ENCODE assay signal across 10 cellular contexts in genomic region chr1:1431845-1432565, GRCh38. TPM values are rescaled to one million over a fixed set of nuclear protein-coding genes. Genes with fewer than 3 reads are reported as not detected.
DNase-seq lines count a peak whose midpoint lies in the region; ATAC-seq and TF ChIP-seq lines count a peak whose summit lies in the region.
"Had no signal": no experiment of that assay in that cellular context is flagged by ENCODE, and none has a peak within 500 bp of the region (broad histone marks: within the 10 kb centered on the region; RNA-seq: fewer than 3 reads in every experiment).

No MANE protein-coding gene starts in this region.

- no peak overlapping the region for H2AFZ ChIP-seq in OCI-LY7 (ENCODE audit: low read length)

- peak overlapping the region in 2 of 5 experiments; percentile 46 to 53 for H3K4me3 Mint-ChIP-seq in brain

- no peaks in the 10 kb centered on the region for H3K9me2 ChIP-seq in OCI-LY7 (ENCODE audit: insufficient read depth, low read length)

- no peak overlapping the region for H3K4me2 ChIP-seq in OCI-LY7 (ENCODE audit: low read length)

- no peaks in the 10 kb centered on the region for H3K79me2 ChIP-seq in OCI-LY7 (ENCODE audit: insufficient read depth, low read depth, low read length)

- H3K27me3 Mint-ChIP-seq in brain = peaks cover 8% of the 10 kb centered on the region

- no peak overlapping the region for H3K4me3 ChIP-seq in skeletal muscle tissue (ENCODE audit: low read length in 3 of 3)
- H3K4me3 ChIP-seq in OCI-LY7 (ENCODE audit: low read depth, low read length, poor library complexity, severe bottlenecking) = no peak overlapping the region
- H3K4me3 ChIP-seq: HAP-1 had no signal

- H3K9me3 ChIP-seq in skeletal muscle tissue (ENCODE audit: control insufficient read depth in 3 of 3, low read length in 3 of 3) (no peaks in the 10 kb centered on the region), OCI-LY7 (ENCODE audit: low read length) (no peaks in the 10 kb centered on the region)
- H3K9me3 ChIP-seq: HAP-1 had no signal

- H3K9me3 Mint-ChIP-seq in brain = peaks cover 0 to 3% (median 0%) of the 10 kb centered on the region in 5 experiments

- H3K36me3 ChIP-seq in skeletal muscle tissue (ENCODE audit: control insufficient read depth in 3 of 3, insufficient read depth in 3 of 3, low read length in 3 of 3) (no peaks in the 10 kb centered on the region), OCI-LY7 (ENCODE audit: insufficient read depth, low read length) (no peaks in the 10 kb centered on the region)
- H3K36me3 ChIP-seq: HAP-1 had no signal

- H3K36me3 Mint-ChIP-seq in brain = no peaks in the 10 kb centered on the region

- TF ChIP-seq CTCF in GM20000 (IDR thresholded peaks at IDR 0.05; ENCODE audit: extremely low read depth, missing control alignments) (no peak), brain (conservative IDR thresholded peaks at IDR 0.05) (no peak), OCI-LY7 (conservative IDR thresholded peaks at IDR 0.05; ENCODE audit: low read length) (no peak)

- H3K4me1 ChIP-seq in skeletal muscle tissue (ENCODE audit: control insufficient read depth in 3 of 3, insufficient read depth in 3 of 3, low read length in 3 of 3) (peaks cover 55 to 63% (median 60%) of the 10 kb centered on the region in 3 donors), OCI-LY7 (ENCODE audit: insufficient read depth, low read length, poor library complexity, severe bottlenecking) (no peaks in the 10 kb centered on the region)

- no peak for ATAC-seq in GM18870 (IDR thresholded peaks at IDR 0.05; ENCODE audit: unreplicated experiment)
- no peak for ATAC-seq in GM21515 (IDR thresholded peaks at IDR 0.05; ENCODE audit: unreplicated experiment)

- CTCF ChIA-PET in OCI-LY7 (lab: Charles Lee; ENCODE audit: unreplicated experiment) = no interaction called here

- POLR2A ChIA-PET in OCI-LY7 (lab: Charles Lee) = no interaction called here

- peaks cover 53% of the 10 kb centered on the region for H3K4me1 Mint-ChIP-seq in brain

- peaks cover 0 to 27% (median 12%) of the 10 kb centered on the region in 3 donors for H3K27me3 ChIP-seq in skeletal muscle tissue (ENCODE audit: control insufficient read depth in 3 of 3, insufficient read depth in 3 of 3, low read length in 3 of 3)

- no TSS peak for BruUV-seq in OCI-LY7 (replicated peaks; lab: Mats Ljungman, UMichigan)

- peak; percentile 33 for DNase-seq in GM20000 (ENCODE audit: low spot score)
- peak; percentile 56 for DNase-seq in left kidney (ENCODE audit: low read depth, low spot score)
- no peak for DNase-seq in activated CD4-positive, alpha-beta T cell treated with anti-CD3 and anti-CD28 coated beads, Interleukin-2, amount 50 U/mL, for 48 hours
- no peak for DNase-seq in OCI-LY7 (ENCODE audit: low spot score)

- intact Hi-C loops in OCI-LY7 (cut with micrococcal nuclease; ENCODE audit: unreplicated experiment) = no loop called here

- H3K27ac ChIP-seq in skeletal muscle tissue (ENCODE audit: low read depth, low read length) (peak overlapping the region; percentile 82), OCI-LY7 (ENCODE audit: low read depth, low read length, poor library complexity, severe bottlenecking) (no peak overlapping the region)

- H4K20me1 ChIP-seq in OCI-LY7 (ENCODE audit: insufficient read depth, low read length) = no peaks in the 10 kb centered on the region

- H3K27ac Mint-ChIP-seq in brain = peak overlapping the region; percentile 78 to 92 (median 83)

- H3K9ac ChIP-seq in skeletal muscle tissue (ENCODE audit: low read depth in 1 of 3, low read length in 3 of 3) = peak overlapping the region in 1 of 3 donors; percentile 45

RNA-seq across cellular contexts. Expression of gene VWA1, which starts 3.5 kb away (rescaled TPM):
- polyA plus RNA-seq in brain (ENCODE audit: insufficient read depth, low read depth, low replicate concordance) = 108 TPM
- total RNA-seq in skeletal muscle tissue = 11.0 TPM
- total RNA-seq in OCI-LY7 (2014; rRNA removed; shearing (Covaris generic)) = not detected in 2 replicates
- total RNA-seq in OCI-LY7 (2022) = not detected in 2 replicates

RNA-seq across cellular contexts. Expression of gene ANKRD65, which starts 10.9 kb away (rescaled TPM):
- polyA plus RNA-seq in brain (ENCODE audit: insufficient read depth, low read depth, low replicate concordance) = 54.3 TPM
- total RNA-seq in skeletal muscle tissue (5.7 TPM), OCI-LY7 (2022) (not detected in 2 replicates)
- not detected in 2 replicates for total RNA-seq in OCI-LY7 (2014; rRNA removed; shearing (Covaris generic))

RNA-seq across cellular contexts. Expression of gene ATAD3C, which starts 17.5 kb away (rescaled TPM):
- 10.3 TPM for polyA plus RNA-seq in brain (ENCODE audit: insufficient read depth, low read depth, low replicate concordance)
- total RNA-seq in skeletal muscle tissue = not detected
- total RNA-seq in OCI-LY7 (2014; rRNA removed; shearing (Covaris generic)) = 1.6 TPM in 1 of 2 replicates, not detected in the other
- total RNA-seq in OCI-LY7 (2022) = 2.1 and 3.0 TPM in 2 replicates
- total RNA-seq: M059J had no signal

RNA-seq across cellular contexts. Expression of gene MRPL20, which starts 24.9 kb away (rescaled TPM):
- 152 TPM for polyA plus RNA-seq in brain (ENCODE audit: insufficient read depth, low read depth, low replicate concordance)
- total RNA-seq in skeletal muscle tissue (75.7 TPM), OCI-LY7 (2022) (116 and 143 TPM in 2 replicates)
- total RNA-seq in OCI-LY7 (2014; rRNA removed; shearing (Covaris generic)) = 165 and 196 TPM in 2 replicates

RNA-seq across cellular contexts. Expression of gene CCNL2, which starts 32.9 kb away (rescaled TPM):
- polyA plus RNA-seq in brain (ENCODE audit: insufficient read depth, low read depth, low replicate concordance) = 19.4 TPM
- 55.3 TPM for total RNA-seq in skeletal muscle tissue
- 297 and 307 TPM in 2 replicates for total RNA-seq in OCI-LY7 (2014; rRNA removed; shearing (Covaris generic))
- 213 and 238 TPM in 2 replicates for total RNA-seq in OCI-LY7 (2022)

Comparison
In these comparisons a context has a peak if more than half of its experiments do, and no peak if none do; other contexts are left out.
1. DNase-seq: peak in GM20000 (single experiment) and left kidney (single experiment); none in activated CD4-positive, alpha-beta T cell treated with anti-CD3 and anti-CD28 coated beads, Interleukin-2, amount 50 U/mL, for 48 hours (0 of 2) and OCI-LY7 (single experiment).
2. RNA of gene VWA1, which starts 3.5 kb away (total RNA-seq): 11.0 TPM in skeletal muscle tissue (single experiment); not detected in OCI-LY7; every median in the first group is over 10 times any median in the second.